In the genomic region with DNA sequence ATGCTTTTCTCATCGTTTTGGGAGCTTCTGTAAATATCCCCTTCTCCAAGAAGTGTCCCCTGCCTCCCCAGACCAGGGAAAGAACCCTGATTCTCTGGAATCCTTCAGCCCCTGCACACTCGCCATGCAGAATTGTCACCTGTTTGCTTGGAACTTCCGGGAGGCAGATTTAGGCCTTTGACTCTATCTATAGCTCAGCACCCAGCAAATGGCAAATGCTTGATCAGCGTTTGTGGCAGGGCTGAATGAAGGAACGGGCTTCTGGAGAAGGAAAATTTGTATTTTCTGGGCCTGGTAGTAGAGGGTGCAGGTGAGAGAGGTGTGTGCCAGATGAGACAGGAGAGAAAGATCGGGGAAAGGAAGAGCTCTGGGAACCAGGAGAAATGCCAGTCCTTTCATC, we compare ENCODE assay signal across 26 cellular contexts. TPM values are rescaled to one million over a fixed set of nuclear protein-coding genes. Genes with fewer than 3 reads are reported as not detected.
"Had no signal": no experiment of that assay in that cellular context is flagged by ENCODE, and none has a peak within 500 bp of the region (broad histone marks: within the 10 kb centered on the region; RNA-seq: fewer than 3 reads in every experiment).

No MANE protein-coding gene starts in this region.

- H3K9me3 ChIP-seq: adrenal gland, body of pancreas, gastrocnemius medialis, left lung, lower lobe of right lung, neutrophil, prostate gland, testis had no signal

- H3K27ac Mint-ChIP-seq: activated B cell treated with CpG ODN at 0.5 μM for 24 hours; activated CD8-positive, alpha-beta T cell treated with anti-CD3 and anti-CD28 coated beads for 36 hours; activated naive CD8-positive, alpha-beta T cell treated with anti-CD3 and anti-CD28 coated beads for 36 hours; activated T-cell treated with anti-CD3 and anti-CD28 coated beads, Interleukin-2, amount 50 U/mL, for 72 hours; natural killer cell treated with Interleukin-12 subunit alpha and Interleukin-12 subunit beta and Interleukin-15 and Interleukin-18, amount 100 ng/mL, for 72 hours; T-cell; T-helper 2 cell treated with Interferon-gamma antibody and Interleukin-4, amounts not matched to agents 5 μg/mL and 100 μg/mL, for 36 hours; type B pancreatic cell had no signal

- H3K4me3 Mint-ChIP-seq: activated B cell treated with CpG ODN at 0.5 μM for 24 hours; activated CD8-positive, alpha-beta T cell treated with anti-CD3 and anti-CD28 coated beads for 36 hours; activated naive CD8-positive, alpha-beta T cell treated with anti-CD3 and anti-CD28 coated beads for 36 hours; activated T-cell treated with anti-CD3 and anti-CD28 coated beads, Interleukin-2, amount 50 U/mL, for 72 hours; natural killer cell treated with Interleukin-12 subunit alpha and Interleukin-12 subunit beta and Interleukin-15 and Interleukin-18, amount 100 ng/mL, for 72 hours; T-cell; T-helper 2 cell treated with Interferon-gamma antibody and Interleukin-4, amounts not matched to agents 5 μg/mL and 100 μg/mL, for 36 hours had no signal

- DNase-seq: activated B cell treated with CpG ODN at 0.5 μM for 24 hours; activated CD4-positive, alpha-beta T cell treated with anti-CD3 and anti-CD28 coated beads, Interleukin-2, amount 50 U/mL, for 1 hour; activated CD8-positive, alpha-beta T cell treated with anti-CD3 and anti-CD28 coated beads for 36 hours; activated naive CD4-positive, alpha-beta T cell treated with Interleukin-2 at 50 U/mL for 16 hours; activated naive CD8-positive, alpha-beta T cell treated with anti-CD3 and anti-CD28 coated beads for 36 hours; activated T-cell treated with anti-CD3 and anti-CD28 coated beads, Interleukin-2, amount 50 U/mL, for 72 hours; adrenal gland; aorta; effector memory CD4-positive, alpha-beta T cell; erythroblast; gastrocnemius medialis; glutamatergic neuron; mesenchymal stem cell; stimulated activated naive CD8-positive, alpha-beta T cell treated with anti-CD3 and anti-CD28 coated beads, Interleukin-15, Interleukin-2, amounts not matched to agents 100 U/mL and 50 U/mL, for 24 hours; T-cell; testis had no signal

- H3K4me1 Mint-ChIP-seq: activated B cell treated with CpG ODN at 0.5 μM for 24 hours; activated naive CD8-positive, alpha-beta T cell treated with anti-CD3 and anti-CD28 coated beads for 36 hours had no signal

- H3K4me3 ChIP-seq: adrenal gland, body of pancreas, coronary artery, dorsolateral prefrontal cortex, gastrocnemius medialis, left lung, lower lobe of right lung, prostate gland, testis had no signal

- H3K27me3 ChIP-seq: body of pancreas, testis had no signal

- H3K9me3 Mint-ChIP-seq: activated B cell treated with CpG ODN at 0.5 μM for 24 hours; activated CD8-positive, alpha-beta T cell treated with anti-CD3 and anti-CD28 coated beads for 36 hours; activated naive CD8-positive, alpha-beta T cell treated with anti-CD3 and anti-CD28 coated beads for 36 hours; activated T-cell treated with anti-CD3 and anti-CD28 coated beads, Interleukin-2, amount 50 U/mL, for 72 hours; natural killer cell treated with Interleukin-12 subunit alpha and Interleukin-12 subunit beta and Interleukin-15 and Interleukin-18, amount 100 ng/mL, for 72 hours; T-cell; T-helper 2 cell treated with Interferon-gamma antibody and Interleukin-4, amounts not matched to agents 5 μg/mL and 100 μg/mL, for 36 hours had no signal

- H3K36me3 Mint-ChIP-seq: activated naive CD8-positive, alpha-beta T cell treated with anti-CD3 and anti-CD28 coated beads for 36 hours; natural killer cell treated with Interleukin-12 subunit alpha and Interleukin-12 subunit beta and Interleukin-15 and Interleukin-18, amount 100 ng/mL, for 72 hours; T-cell; type B pancreatic cell had no signal

- H3K36me3 ChIP-seq: adrenal gland, gastrocnemius medialis, left lung, lower lobe of right lung, neutrophil, prostate gland had no signal

- ATAC-seq: activated CD8-positive, alpha-beta T cell treated with anti-CD3 and anti-CD28 coated beads for 36 hours; activated T-cell treated with anti-CD3 and anti-CD28 coated beads, Interleukin-2, amount 50 U/mL, for 72 hours; body of pancreas; left lung; lower lobe of right lung; natural killer cell treated with Interleukin-12 subunit alpha and Interleukin-12 subunit beta and Interleukin-15 and Interleukin-18, amount 100 ng/mL, for 72 hours; stimulated activated naive CD8-positive, alpha-beta T cell treated with anti-CD3 and anti-CD28 coated beads, Interleukin-15, Interleukin-2, amounts not matched to agents 100 U/mL and 50 U/mL, for 24 hours; T-cell had no signal

- H3K4me1 ChIP-seq: left lung, lower lobe of right lung, prostate gland, testis had no signal

- H3K27ac ChIP-seq: adrenal gland, body of pancreas, coronary artery, dorsolateral prefrontal cortex, gastrocnemius medialis, left lung, lower lobe of right lung, neutrophil, prostate gland, testis had no signal

RNA-seq across cellular contexts. Expression of a gene that starts 18.3 kb away (rescaled TPM):
- total RNA-seq: activated B cell treated with CpG ODN at 0.5 μM for 24 hours; activated CD8-positive, alpha-beta T cell treated with anti-CD3 and anti-CD28 coated beads for 36 hours; activated naive CD8-positive, alpha-beta T cell treated with anti-CD3 and anti-CD28 coated beads for 36 hours; activated T-cell treated with anti-CD3 and anti-CD28 coated beads, Interleukin-2, amount 50 U/mL, for 72 hours; aorta; gastrocnemius medialis; natural killer cell treated with Interleukin-12 subunit alpha and Interleukin-12 subunit beta and Interleukin-15 and Interleukin-18, amount 100 ng/mL, for 72 hours had no signal
